1 cellular context compared by ENCODE assay signal in genomic region chr10:104065748-104066147, GRCh38.
TF ChIP-seq lines count a peak whose summit lies in the region.

No MANE protein-coding gene starts in this region.

TF ChIP-seq in GM23338, 12 proteins besides CTCF, POLR2A, EP300 and RAD21 (continued from another document):
- no peak for TF ChIP-seq ZNF462 (CRISPR knock-in tag; IDR thresholded peaks at IDR 0.05)
- no peak for TF ChIP-seq JUNB (IDR thresholded peaks at IDR 0.05; ENCODE audit: unreplicated experiment)
- TF ChIP-seq NANOG (IDR thresholded peaks at IDR 0.05; ENCODE audit: borderline replicate concordance) = no peak
